In the genomic region with DNA sequence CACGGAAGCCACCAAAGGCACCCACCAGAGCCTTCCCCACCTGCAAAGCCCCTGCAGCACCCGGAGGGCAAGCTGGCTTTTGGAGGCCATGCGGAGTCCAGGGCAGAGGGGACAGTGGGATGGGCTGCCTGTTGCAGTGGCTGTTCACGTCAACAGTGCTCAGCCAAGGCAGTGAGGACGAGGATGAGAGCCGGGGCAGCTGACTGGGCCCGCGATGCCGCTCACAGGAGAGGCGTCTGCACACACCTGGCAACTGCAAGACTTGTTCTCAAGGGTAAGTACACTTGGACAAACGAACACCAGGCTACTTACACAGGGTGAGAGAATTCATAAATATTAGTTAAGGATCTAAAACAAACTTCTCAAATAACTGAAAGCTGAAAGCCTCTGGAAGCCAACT, we compare ENCODE assay signal across 21 cellular contexts. TPM values are rescaled to one million over a fixed set of nuclear protein-coding genes. Genes with fewer than 3 reads are reported as not detected.
DNase-seq lines count a peak whose midpoint lies in the region; ATAC-seq, FAIRE-seq and TF ChIP-seq lines count a peak whose summit lies in the region.
"Had no signal": no experiment of that assay in that cellular context is flagged by ENCODE, and none has a peak within 500 bp of the region (broad histone marks: within the 10 kb centered on the region; RNA-seq: fewer than 3 reads in every experiment).

No MANE protein-coding gene starts in this region.

- H3K27me3 ChIP-seq in HepG2 (ENCODE audit: control insufficient read depth in 1 of 2, insufficient read depth in 2 of 2, low read length in 2 of 2) (no peaks in the 10 kb centered on the region), right lobe of liver (no peaks in the 10 kb centered on the region), left lung (no peaks in the 10 kb centered on the region), upper lobe of right lung (no peaks in the 10 kb centered on the region), psoas muscle (ENCODE audit: insufficient read depth in 3 of 3, low read length in 2 of 3) (no peaks in the 10 kb centered on the region)

- TF ChIP-seq RAD21 in HepG2 (CRISPR knock-in tag; IDR thresholded peaks at IDR 0.05): no peak

- TF ChIP-seq CTCF in HepG2 (CRISPR knock-in tag; IDR thresholded peaks at IDR 0.05): no peak
- TF ChIP-seq CTCF in right lobe of liver (IDR thresholded peaks at IDR 0.05): no peak
- TF ChIP-seq CTCF in left lung (IDR thresholded peaks at IDR 0.05): no peak
- TF ChIP-seq CTCF in upper lobe of right lung (IDR thresholded peaks at IDR 0.05): no peak
- no peak for TF ChIP-seq CTCF in psoas muscle (IDR thresholded peaks at IDR 0.05)

- H3K27ac Mint-ChIP-seq in stimulated activated effector memory CD8-positive, alpha-beta T cell treated with anti-CD3 and anti-CD28 coated beads, Interleukin-12 subunit alpha, Interleukin-12 subunit beta, amount 100 ng/mL, for 72 hours: no peak overlapping the region
- H3K27ac Mint-ChIP-seq: CD4-positive, alpha-beta memory T cell had no signal

- TF ChIP-seq EP300 in HepG2 (IDR thresholded peaks at IDR 0.05; ENCODE audit: low read depth in 2 of 2, low read length in 2 of 2): no peak
- TF ChIP-seq EP300 in HepG2 (CRISPR knock-in tag; IDR thresholded peaks at IDR 0.05; ENCODE audit: borderline replicate concordance): no peak

- ATAC-seq in HepG2 (no peak), right lobe of liver (no peak), left lung (peak; percentile 82), upper lobe of right lung (peak; percentile 57), psoas muscle (no peak)
- ATAC-seq in stimulated activated effector memory CD8-positive, alpha-beta T cell treated with anti-CD3 and anti-CD28 coated beads, Interleukin-12 subunit alpha, Interleukin-12 subunit beta, amount 100 ng/mL, for 72 hours: no peak

- no peak for TF ChIP-seq POLR2A in HepG2 (IDR thresholded peaks at IDR 0.05; ENCODE audit: insufficient read depth in 1 of 2, low read depth in 2 of 2, low read length in 2 of 2)
- no peak for TF ChIP-seq POLR2A in right lobe of liver (IDR thresholded peaks at IDR 0.05)

- no peaks in the 10 kb centered on the region for H3K9me3 ChIP-seq in HepG2 (ENCODE audit: low read length)
- no peaks in the 10 kb centered on the region for H3K9me3 ChIP-seq in right lobe of liver
- no peaks in the 10 kb centered on the region for H3K9me3 ChIP-seq in SK-N-MC (ENCODE audit: low read depth, low read length)
- H3K9me3 ChIP-seq in left lung: no peaks in the 10 kb centered on the region
- H3K9me3 ChIP-seq in upper lobe of right lung: no peaks in the 10 kb centered on the region
- no peaks in the 10 kb centered on the region for H3K9me3 ChIP-seq in psoas muscle

- no peak overlapping the region for H3K4me2 ChIP-seq in HepG2 (ENCODE audit: low read depth, low read length)

- CTCF ChIA-PET in HepG2 (lab: Yijun Ruan, JAX; ENCODE audit: low intra/inter-chr PET ratio, low total read pairs): interaction anchor here (1.5 kb wide), 1 partner anchor 66 kb away, joined by 6 read pairs; no protein-coding TSS in a partner anchor

- no peaks in the 10 kb centered on the region for H3K4me1 Mint-ChIP-seq in stimulated activated effector memory CD8-positive, alpha-beta T cell treated with anti-CD3 and anti-CD28 coated beads, Interleukin-12 subunit alpha, Interleukin-12 subunit beta, amount 100 ng/mL, for 72 hours

- H3K4me3 ChIP-seq in HepG2 (replicated peaks in 1 of 3; ENCODE audit: insufficient read depth in 1 of 3, low read depth in 2 of 3, low read length in 3 of 3) (no peak overlapping the region), right lobe of liver (no peak overlapping the region), SK-N-MC (no peak overlapping the region), left lung (no peak overlapping the region), upper lobe of right lung (no peak overlapping the region), psoas muscle (no peak overlapping the region)
- H3K4me3 ChIP-seq: GM23248 had no signal

- no TSS peak for BruUV-seq in HepG2 (replicated peaks; lab: Mats Ljungman, UMichigan)

- no peak for DNase-seq in HepG2 (ENCODE audit: low spot score)
- no peak for DNase-seq in right lobe of liver
- no peak for DNase-seq in SK-N-MC (ENCODE audit: low read depth, low spot score)
- peak in 1 of 2 donors; percentile 65 for DNase-seq in left lung
- no peak for DNase-seq in upper lobe of right lung
- no peak for DNase-seq in SK-N-DZ (ENCODE audit: low spot score)
- DNase-seq in psoas muscle: no peak
- no peak for DNase-seq in stimulated activated effector memory CD8-positive, alpha-beta T cell treated with anti-CD3 and anti-CD28 coated beads, Interleukin-12 subunit alpha, Interleukin-12 subunit beta, amount 100 ng/mL, for 72 hours (ENCODE audit: low spot score in 2 of 2)
- DNase-seq: Calu3; CD4-positive, alpha-beta memory T cell; GF-D8; GM23248; HCEC 1CT; NCI-H1694 treated with DMSO at 0.1 percent for 48 hours; NCI-H2227 treated with DMSO at 0.1 percent for 48 hours; NCI-H510A treated with DMSO at 0.1 percent for 48 hours; NCI-H774; OCI-M1; RPMI8226 had no signal

- H3K9me3 Mint-ChIP-seq in stimulated activated effector memory CD8-positive, alpha-beta T cell treated with anti-CD3 and anti-CD28 coated beads, Interleukin-12 subunit alpha, Interleukin-12 subunit beta, amount 100 ng/mL, for 72 hours: no peaks in the 10 kb centered on the region
- H3K9me3 Mint-ChIP-seq: CD4-positive, alpha-beta memory T cell had no signal

- H3K27ac ChIP-seq in HepG2 (ENCODE audit: extremely low read length, insufficient read depth, low read length) (no peak overlapping the region), right lobe of liver (no peak overlapping the region), SK-N-MC (0 out of 2 replicates have a peak overlapping the region, but pooled peaks have one; percentile 19), left lung (no peak overlapping the region), upper lobe of right lung (no peak overlapping the region), psoas muscle (no peak overlapping the region)
- H3K27ac ChIP-seq: GM23248 had no signal

- peaks cover 58% of the 10 kb centered on the region for H3K36me3 Mint-ChIP-seq in stimulated activated effector memory CD8-positive, alpha-beta T cell treated with anti-CD3 and anti-CD28 coated beads, Interleukin-12 subunit alpha, Interleukin-12 subunit beta, amount 100 ng/mL, for 72 hours

- H3K36me3 ChIP-seq in HepG2 (replicated peaks in 1 of 2; ENCODE audit: control insufficient read depth in 1 of 2, insufficient read depth in 2 of 2, low read length in 2 of 2): peaks cover 14 to 38% of the 10 kb centered on the region in 2 experiments; a peak in 4 of 5 replicates
- peaks cover 0 to 28% (median 12%) of the 10 kb centered on the region in 4 donors for H3K36me3 ChIP-seq in right lobe of liver
- peaks cover 31% of the 10 kb centered on the region for H3K36me3 ChIP-seq in SK-N-MC (ENCODE audit: insufficient read depth, low read length)
- H3K36me3 ChIP-seq in left lung: peaks cover 0 to 60% of the 10 kb centered on the region in 2 donors
- peaks cover 44% of the 10 kb centered on the region for H3K36me3 ChIP-seq in upper lobe of right lung
- peaks cover 11 to 55% of the 10 kb centered on the region in 2 donors for H3K36me3 ChIP-seq in psoas muscle (ENCODE audit: insufficient read depth in 1 of 2, low read depth in 1 of 2)

- H3K4me3 Mint-ChIP-seq in stimulated activated effector memory CD8-positive, alpha-beta T cell treated with anti-CD3 and anti-CD28 coated beads, Interleukin-12 subunit alpha, Interleukin-12 subunit beta, amount 100 ng/mL, for 72 hours: no peak overlapping the region
- H3K4me3 Mint-ChIP-seq: CD4-positive, alpha-beta memory T cell had no signal

- POLR2A ChIA-PET in HepG2 (lab: Yijun Ruan, JAX): interaction anchor here (0.9 kb wide), 1 partner anchor 66 kb away, joined by 3 read pairs; no protein-coding TSS in a partner anchor

- H2AFZ ChIP-seq in HepG2 (ENCODE audit: low read length): no peak overlapping the region
- H2AFZ ChIP-seq: GM23248 had no signal

- intact Hi-C loops in HepG2 (cut with micrococcal nuclease; ENCODE audit: unreplicated experiment): loop anchor here (5.0 kb wide), 2 partner anchors 35 to 85 kb away; no protein-coding TSS in a partner anchor
- intact Hi-C loops in right lobe of liver (cut with DNase I): loop anchor here in 1 of 2 donors (5.0 kb wide), 1 partner anchor 65 kb away; no protein-coding TSS in a partner anchor
- intact Hi-C loops in left lung (cut with DNase I): no loop called here
- intact Hi-C loops in upper lobe of right lung (cut with DNase I): no loop called here
- intact Hi-C loops in psoas muscle (cut with DNase I): loop anchor here (5.0 kb wide), 2 partner anchors 65 to 90 kb away; no protein-coding TSS in a partner anchor

- H3K9ac ChIP-seq in HepG2 (ENCODE audit: insufficient read depth, low read depth, low read length) (no peak overlapping the region), SK-N-MC (ENCODE audit: insufficient read length) (no peak overlapping the region)
- H3K9ac ChIP-seq: GM23248 had no signal

- WGBS in HepG2 (ENCODE audit: low lambda C conversion rate): 94% methylated on average over 11 of the region's 11 CpGs
- 78% methylated on average over 2 of the region's 11 CpGs for WGBS in right lobe of liver (ENCODE audit: insufficient coverage, low coverage, low lambda C conversion rate, missing lambda C conversion rate)
- 80 to 88% (median 88%) methylated on average over 11 of the region's 11 CpGs for WGBS in psoas muscle, 3 donors

- peaks cover 6% of the 10 kb centered on the region; the same call in 1 of the 2 replicates for H4K20me1 ChIP-seq in HepG2 (ENCODE audit: insufficient read depth, low read length)

- no peak for FAIRE-seq in HepG2 (lab: Jason Lieb, UNC)
- FAIRE-seq: A204.1, HTR-8/SVneo had no signal

- H3K79me2 ChIP-seq in HepG2 (ENCODE audit: insufficient read depth, low read length): no peaks in the 10 kb centered on the region

- H3K4me1 ChIP-seq in HepG2 (ENCODE audit: insufficient read depth, low read length): peaks cover 20% of the 10 kb centered on the region
- peaks cover 0 to 37% (median 8%) of the 10 kb centered on the region in 4 donors for H3K4me1 ChIP-seq in right lobe of liver
- no peaks in the 10 kb centered on the region for H3K4me1 ChIP-seq in left lung
- peaks cover 8% of the 10 kb centered on the region for H3K4me1 ChIP-seq in upper lobe of right lung
- H3K4me1 ChIP-seq in psoas muscle: no peaks in the 10 kb centered on the region

- in situ Hi-C loops in HepG2 (cut with HindIII; ENCODE audit: extremely low pct_ligation_motif_present, low pct_unique_long_range_greater_than_20kb): no loop called here

RNA-seq across cellular contexts. Expression of gene FGFR3, which starts 19.6 kb away (rescaled TPM):
- total RNA-seq in HepG2 (2016; rRNA removed; fragmentation: Illumina TruSeq; extraction: Trizol) (40.2 and 103 TPM in 2 replicates), right lobe of liver (10 to 100 TPM; 14.3 to 30.0 (median 25.7) TPM), left lung (10 to 100 TPM; 10.8 to 13.5 TPM), upper lobe of right lung (32.1 TPM), psoas muscle (1 to 10 TPM in 1 of 4 donors, under 1 TPM in 3; 0.17 to 1.1 (median 0.47) TPM)
- total RNA-seq in HepG2 (2016; cell fraction: cytosol; rRNA removed; fragmentation: Illumina TruSeq; extraction: Trizol; ENCODE audit: low read depth): 18.3 and 22.4 TPM in 2 replicates
- total RNA-seq in HepG2 (2016; cell fraction: insoluble cytoplasmic fraction; rRNA removed; fragmentation: Illumina TruSeq; extraction: Trizol): 38.7 and 106 TPM in 2 replicates
- total RNA-seq in HepG2 (2016; cell fraction: membrane; rRNA removed; fragmentation: Illumina TruSeq; extraction: Trizol): 39.4 and 45.4 TPM in 2 replicates
- 114 and 144 TPM in 2 replicates for total RNA-seq in HepG2 (2016; cell fraction: nucleus; rRNA removed; fragmentation: Illumina TruSeq; extraction: Trizol)
- polyA plus RNA-seq in HepG2 (2011; rRNA removed) (109 and 159 TPM in 2 replicates), psoas muscle (under 1 TPM; 0.29 to 0.57 (median 0.30) TPM)
- polyA plus RNA-seq in HepG2 (2011; cell fraction: cytosol; rRNA removed): 87.8 and 132 TPM in 2 replicates
- 914 and 1,354 TPM in 2 replicates for polyA plus RNA-seq in HepG2 (2011; cell fraction: nucleus; rRNA removed)
- polyA plus RNA-seq in HepG2 (2012): 127 and 140 TPM in 2 replicates
- 6.7 and 7.6 TPM in 2 replicates for polyA plus RNA-seq in HepG2 (2016; cell fraction: cytosol; fragmentation: Illumina TruSeq; extraction: Trizol; ENCODE audit: low read depth)
- polyA plus RNA-seq in HepG2 (2016; cell fraction: insoluble cytoplasmic fraction; fragmentation: Illumina TruSeq; extraction: Trizol; ENCODE audit: low read depth): 36.5 and 42.1 TPM in 2 replicates
- polyA plus RNA-seq in HepG2 (2016; cell fraction: membrane; fragmentation: Illumina TruSeq; extraction: Trizol; ENCODE audit: low read depth): 24.3 and 24.6 TPM in 2 replicates
- polyA plus RNA-seq in HepG2 (2016; cell fraction: nucleus; fragmentation: Illumina TruSeq; extraction: Trizol; ENCODE audit: insufficient read depth, low read depth): 393 and 407 TPM in 2 replicates
- 7.3 and 222 TPM in 2 replicates for polyA minus RNA-seq in HepG2 (2011; rRNA and poly(A)+ RNA removed; ENCODE audit: low replicate concordance)
- polyA minus RNA-seq in HepG2 (2011; cell fraction: cytosol; rRNA and poly(A)+ RNA removed): 97.8 and 100 TPM in 2 replicates
- 130 and 153 TPM in 2 replicates for polyA minus RNA-seq in HepG2 (2011; cell fraction: nucleus; rRNA and poly(A)+ RNA removed)
- 1.0 and 3.2 TPM in 2 replicates for polyA plus RNA-seq in SK-N-DZ (2014; cell fraction: cytosol; rRNA removed)
- polyA plus RNA-seq in SK-N-DZ (2014; cell fraction: nucleus; rRNA removed): 16.5 and 20.3 TPM in 2 replicates
- polyA plus RNA-seq: CD4-positive, alpha-beta memory T cell had no signal

RNA-seq across cellular contexts. Expression of gene LETM1, which starts 43.2 kb away (rescaled TPM):
- 29.4 and 41.6 TPM in 2 replicates for total RNA-seq in HepG2 (2016; rRNA removed; fragmentation: Illumina TruSeq; extraction: Trizol)
- total RNA-seq in HepG2 (2016; cell fraction: cytosol; rRNA removed; fragmentation: Illumina TruSeq; extraction: Trizol; ENCODE audit: low read depth): 5.3 and 7.1 TPM in 2 replicates
- total RNA-seq in HepG2 (2016; cell fraction: insoluble cytoplasmic fraction; rRNA removed; fragmentation: Illumina TruSeq; extraction: Trizol): 25.4 and 43.2 TPM in 2 replicates
- 10.6 and 10.8 TPM in 2 replicates for total RNA-seq in HepG2 (2016; cell fraction: membrane; rRNA removed; fragmentation: Illumina TruSeq; extraction: Trizol)
- 39.8 and 46.4 TPM in 2 replicates for total RNA-seq in HepG2 (2016; cell fraction: nucleus; rRNA removed; fragmentation: Illumina TruSeq; extraction: Trizol)
- 9.7 and 14.7 TPM in 2 replicates for polyA plus RNA-seq in HepG2 (2011; rRNA removed)
- polyA plus RNA-seq in HepG2 (2011; cell fraction: cytosol; rRNA removed): 6.3 and 8.5 TPM in 2 replicates
- polyA plus RNA-seq in HepG2 (2011; cell fraction: nucleus; rRNA removed): 56.2 and 61.1 TPM in 2 replicates
- polyA plus RNA-seq in HepG2 (2012): 12.6 and 16.7 TPM in 2 replicates
- polyA plus RNA-seq in HepG2 (2016; cell fraction: cytosol; fragmentation: Illumina TruSeq; extraction: Trizol; ENCODE audit: low read depth): 1.6 and 2.1 TPM in 2 replicates
- 14.8 and 19.6 TPM in 2 replicates for polyA plus RNA-seq in HepG2 (2016; cell fraction: insoluble cytoplasmic fraction; fragmentation: Illumina TruSeq; extraction: Trizol; ENCODE audit: low read depth)
- 3.7 and 4.3 TPM in 2 replicates for polyA plus RNA-seq in HepG2 (2016; cell fraction: membrane; fragmentation: Illumina TruSeq; extraction: Trizol; ENCODE audit: low read depth)
- polyA plus RNA-seq in HepG2 (2016; cell fraction: nucleus; fragmentation: Illumina TruSeq; extraction: Trizol; ENCODE audit: insufficient read depth, low read depth): 74.4 and 84.9 TPM in 2 replicates
- 41.3 and 51.6 TPM in 2 replicates for polyA minus RNA-seq in HepG2 (2011; rRNA and poly(A)+ RNA removed; ENCODE audit: low replicate concordance)
- 26.3 and 30.1 TPM in 2 replicates for polyA minus RNA-seq in HepG2 (2011; cell fraction: cytosol; rRNA and poly(A)+ RNA removed)
- 21.1 and 31.3 TPM in 2 replicates for polyA minus RNA-seq in HepG2 (2011; cell fraction: nucleus; rRNA and poly(A)+ RNA removed)
- total RNA-seq in right lobe of liver: 10 to 100 TPM; 18.1 to 31.0 (median 25.6) TPM
- total RNA-seq in left lung: 10 to 100 TPM; 40.8 to 52.3 TPM
- total RNA-seq in upper lobe of right lung: 39.5 TPM
- polyA plus RNA-seq in SK-N-DZ (2014; cell fraction: cytosol; rRNA removed): 19.3 and 21.5 TPM in 2 replicates
- polyA plus RNA-seq in SK-N-DZ (2014; cell fraction: nucleus; rRNA removed): 69.2 and 77.3 TPM in 2 replicates
- total RNA-seq in psoas muscle: 10 to 100 TPM; 26.8 to 50.3 (median 40.1) TPM
- polyA plus RNA-seq in psoas muscle: 10 to 100 TPM; 14.1 to 26.1 (median 25.1) TPM

RNA-seq across cellular contexts. Expression of gene NSD2, which starts 58.5 kb away (rescaled TPM):
- total RNA-seq in HepG2 (2016; rRNA removed; fragmentation: Illumina TruSeq; extraction: Trizol): 62.0 and 65.9 TPM in 2 replicates
- total RNA-seq in HepG2 (2016; cell fraction: cytosol; rRNA removed; fragmentation: Illumina TruSeq; extraction: Trizol; ENCODE audit: low read depth): 184 and 195 TPM in 2 replicates
- total RNA-seq in HepG2 (2016; cell fraction: insoluble cytoplasmic fraction; rRNA removed; fragmentation: Illumina TruSeq; extraction: Trizol): 53.2 and 63.6 TPM in 2 replicates
- total RNA-seq in HepG2 (2016; cell fraction: membrane; rRNA removed; fragmentation: Illumina TruSeq; extraction: Trizol): 147 and 176 TPM in 2 replicates
- 58.7 and 66.8 TPM in 2 replicates for total RNA-seq in HepG2 (2016; cell fraction: nucleus; rRNA removed; fragmentation: Illumina TruSeq; extraction: Trizol)
- 19.4 and 22.0 TPM in 2 replicates for polyA plus RNA-seq in HepG2 (2011; rRNA removed)
- 11.1 and 12.8 TPM in 2 replicates for polyA plus RNA-seq in HepG2 (2011; cell fraction: cytosol; rRNA removed)
- 56.9 and 75.7 TPM in 2 replicates for polyA plus RNA-seq in HepG2 (2011; cell fraction: nucleus; rRNA removed)
- 26.3 and 32.9 TPM in 2 replicates for polyA plus RNA-seq in HepG2 (2012)
- 11.4 and 12.5 TPM in 2 replicates for polyA plus RNA-seq in HepG2 (2016; cell fraction: cytosol; fragmentation: Illumina TruSeq; extraction: Trizol; ENCODE audit: low read depth)
- 37.5 and 47.3 TPM in 2 replicates for polyA plus RNA-seq in HepG2 (2016; cell fraction: insoluble cytoplasmic fraction; fragmentation: Illumina TruSeq; extraction: Trizol; ENCODE audit: low read depth)
- polyA plus RNA-seq in HepG2 (2016; cell fraction: membrane; fragmentation: Illumina TruSeq; extraction: Trizol; ENCODE audit: low read depth): 30.1 and 30.2 TPM in 2 replicates
- 107 and 112 TPM in 2 replicates for polyA plus RNA-seq in HepG2 (2016; cell fraction: nucleus; fragmentation: Illumina TruSeq; extraction: Trizol; ENCODE audit: insufficient read depth, low read depth)
- polyA minus RNA-seq in HepG2 (2011; rRNA and poly(A)+ RNA removed; ENCODE audit: low replicate concordance): 72.2 and 123 TPM in 2 replicates
- polyA minus RNA-seq in HepG2 (2011; cell fraction: cytosol; rRNA and poly(A)+ RNA removed): 27.9 and 31.4 TPM in 2 replicates
- 66.3 and 67.3 TPM in 2 replicates for polyA minus RNA-seq in HepG2 (2011; cell fraction: nucleus; rRNA and poly(A)+ RNA removed)
- 10 to 100 TPM; 11.4 to 19.4 (median 14.0) TPM for total RNA-seq in right lobe of liver
- 10 to 100 TPM; 53.6 to 60.0 TPM for total RNA-seq in left lung
- total RNA-seq in upper lobe of right lung: 45.2 TPM
- 53.6 and 63.8 TPM in 2 replicates for polyA plus RNA-seq in SK-N-DZ (2014; cell fraction: cytosol; rRNA removed)
- 79.0 and 124 TPM in 2 replicates for polyA plus RNA-seq in SK-N-DZ (2014; cell fraction: nucleus; rRNA removed)
- total RNA-seq in psoas muscle: 10 to 100 TPM; 21.2 to 36.0 (median 25.2) TPM
- 10 to 100 TPM in 1 of 3 donors, 1 to 10 TPM in 2; 5.6 to 19.2 (median 6.7) TPM for polyA plus RNA-seq in psoas muscle

Comparison
In these comparisons a context has a peak if more than half of its experiments do, and no peak if none do; other contexts are left out.
1. ATAC-seq: peak in left lung (single experiment) and upper lobe of right lung (single experiment); none in HepG2 (single experiment), right lobe of liver (0 of 4), psoas muscle (0 of 4) and stimulated activated effector memory CD8-positive, alpha-beta T cell treated with anti-CD3 and anti-CD28 coated beads, Interleukin-12 subunit alpha, Interleukin-12 subunit beta, amount 100 ng/mL, for 72 hours (single experiment).
2. RNA of gene FGFR3, which starts 19.6 kb away (total RNA-seq): 18.3 to 144 TPM in HepG2, 32.1 TPM in upper lobe of right lung (single experiment), 14.3 to 30.0 TPM in right lobe of liver and 10.8 to 13.5 TPM in left lung; 0.17 to 1.1 TPM in psoas muscle; every median in the first group is over 4 times any median in the second.
3. intact Hi-C loops: an anchor here in HepG2 (5.0 kb wide) and psoas muscle (5.0 kb wide); none called in left lung and upper lobe of right lung.